ENCODE assay signal across 16 cellular contexts in genomic region chr1:107966550-107966949, GRCh38. TPM values are rescaled to one million over a fixed set of nuclear protein-coding genes. Genes with fewer than 3 reads are reported as not detected.
DNase-seq lines count a peak whose midpoint lies in the region; ATAC-seq and TF ChIP-seq lines count a peak whose summit lies in the region.
"Had no signal": no experiment of that assay in that cellular context is flagged by ENCODE, and none has a peak within 500 bp of the region (broad histone marks: within the 10 kb centered on the region; RNA-seq: fewer than 3 reads in every experiment).

No MANE protein-coding gene starts in this region.

- CTCF ChIA-PET in T-cell (lab: Charles Lee) = no interaction called here

- H3K79me2 ChIP-seq in osteoblast (ENCODE audit: insufficient read depth, low read length) = no peaks in the 10 kb centered on the region

- no peak for TF ChIP-seq CTCF in osteoblast (IDR thresholded peaks at IDR 0.05; ENCODE audit: extremely low read depth, low read depth, low read length)
- TF ChIP-seq CTCF in glutamatergic neuron (IDR thresholded peaks at IDR 0.05; ENCODE audit: partially characterized antibody, unreplicated experiment) = no peak

- no peaks in the 10 kb centered on the region for H3K36me3 ChIP-seq in osteoblast (ENCODE audit: insufficient read depth, low read length)

- DNase-seq in activated T-cell treated with anti-CD3 and anti-CD28 coated beads, Interleukin-2, amount 50 U/mL, for 4 hours = no peak
- DNase-seq in activated T-cell treated with anti-CD3 and anti-CD28 coated beads, Interleukin-2, amount 50 U/mL, for 24 hours = no peak
- DNase-seq in T-cell (no peak), osteoblast (ENCODE audit: insufficient read length, low spot score, missing footprints) (peak; percentile 55), glutamatergic neuron (no peak), NCI-H2227 treated with DMSO at 0.1 percent for 48 hours (lab: John Stamatoyannopoulos, UW) (no peak)
- DNase-seq in effector memory CD8-positive, alpha-beta T cell = no peak
- DNase-seq: activated effector memory CD4-positive, alpha-beta T cell treated with anti-CD3 and anti-CD28 coated beads, Interleukin-2, amount 50 U/mL, for 16 hours; NCI-H1417; NCI-H526 treated with DMSO at 0.1 percent for 48 hours; psoas muscle; stimulated activated CD4-positive, alpha-beta T cell treated with anti-CD3 and anti-CD28 coated beads, Interleukin-2, amount 100 ng/mL, for 48 hours; SW 1271 had no signal

- H3K9me3 Mint-ChIP-seq in activated T-cell treated with anti-CD3 and anti-CD28 coated beads, Interleukin-2, amount 50 U/mL, for 4 hours = no peaks in the 10 kb centered on the region
- no peaks in the 10 kb centered on the region for H3K9me3 Mint-ChIP-seq in activated T-cell treated with anti-CD3 and anti-CD28 coated beads, Interleukin-2, amount 50 U/mL, for 24 hours
- H3K9me3 Mint-ChIP-seq in T-cell = no peaks in the 10 kb centered on the region
- H3K9me3 Mint-ChIP-seq in effector memory CD8-positive, alpha-beta T cell = no peaks in the 10 kb centered on the region
- H3K9me3 Mint-ChIP-seq in glutamatergic neuron (ENCODE audit: unreplicated experiment) = peaks cover 12% of the 10 kb centered on the region

- H3K27me3 Mint-ChIP-seq in activated T-cell treated with anti-CD3 and anti-CD28 coated beads, Interleukin-2, amount 50 U/mL, for 4 hours (ENCODE audit: low read depth) = peaks cover 3% of the 10 kb centered on the region
- no peaks in the 10 kb centered on the region for H3K27me3 Mint-ChIP-seq in activated T-cell treated with anti-CD3 and anti-CD28 coated beads, Interleukin-2, amount 50 U/mL, for 24 hours
- H3K27me3 Mint-ChIP-seq in T-cell = no peaks in the 10 kb centered on the region
- H3K27me3 Mint-ChIP-seq in effector memory CD8-positive, alpha-beta T cell = no peaks in the 10 kb centered on the region
- H3K27me3 Mint-ChIP-seq in glutamatergic neuron (ENCODE audit: unreplicated experiment) = peaks cover 14% of the 10 kb centered on the region

- peak overlapping the region; percentile 48 for H3K4me3 Mint-ChIP-seq in activated T-cell treated with anti-CD3 and anti-CD28 coated beads, Interleukin-2, amount 50 U/mL, for 4 hours
- no peak overlapping the region for H3K4me3 Mint-ChIP-seq in activated T-cell treated with anti-CD3 and anti-CD28 coated beads, Interleukin-2, amount 50 U/mL, for 24 hours
- H3K4me3 Mint-ChIP-seq in T-cell (peak overlapping the region; percentile 38 to 91 (median 52)), glutamatergic neuron (ENCODE audit: unreplicated experiment) (no peak overlapping the region)
- H3K4me3 Mint-ChIP-seq in effector memory CD8-positive, alpha-beta T cell = peak overlapping the region; percentile 49 to 86

- no peaks in the 10 kb centered on the region for H3K9me3 ChIP-seq in osteoblast (ENCODE audit: low read depth, low read length)
- H3K9me3 ChIP-seq: psoas muscle had no signal

- no peak overlapping the region for H3K4me3 ChIP-seq in osteoblast (ENCODE audit: insufficient read depth, low read length)
- H3K4me3 ChIP-seq: lung had no signal

- POLR2A ChIA-PET in T-cell (lab: Charles Lee) = no interaction called here

- H3K36me3 Mint-ChIP-seq in activated T-cell treated with anti-CD3 and anti-CD28 coated beads, Interleukin-2, amount 50 U/mL, for 4 hours (ENCODE audit: insufficient read depth) = no peaks in the 10 kb centered on the region
- peaks cover 9% of the 10 kb centered on the region for H3K36me3 Mint-ChIP-seq in activated T-cell treated with anti-CD3 and anti-CD28 coated beads, Interleukin-2, amount 50 U/mL, for 24 hours (ENCODE audit: low read depth)
- H3K36me3 Mint-ChIP-seq in T-cell = no peaks in the 10 kb centered on the region
- peaks cover 25% of the 10 kb centered on the region for H3K36me3 Mint-ChIP-seq in effector memory CD8-positive, alpha-beta T cell (ENCODE audit: insufficient read depth)
- no peaks in the 10 kb centered on the region for H3K36me3 Mint-ChIP-seq in glutamatergic neuron (ENCODE audit: unreplicated experiment)

- no peak for ATAC-seq in activated T-cell treated with anti-CD3 and anti-CD28 coated beads, Interleukin-2, amount 50 U/mL, for 4 hours
- no peak for ATAC-seq in T-cell (replicated peaks in 1 of 4)
- no peak for ATAC-seq in effector memory CD8-positive, alpha-beta T cell (replicated peaks)
- ATAC-seq in GM21786 (IDR thresholded peaks at IDR 0.05; ENCODE audit: unreplicated experiment) = no peak
- ATAC-seq: psoas muscle had no signal

- no peak overlapping the region for H3K4me2 ChIP-seq in osteoblast (ENCODE audit: insufficient read depth, low read length)

- peaks cover 21% of the 10 kb centered on the region for H3K4me1 Mint-ChIP-seq in activated T-cell treated with anti-CD3 and anti-CD28 coated beads, Interleukin-2, amount 50 U/mL, for 4 hours (ENCODE audit: low read depth)
- H3K4me1 Mint-ChIP-seq in activated T-cell treated with anti-CD3 and anti-CD28 coated beads, Interleukin-2, amount 50 U/mL, for 24 hours (ENCODE audit: low read depth) = peaks cover 34% of the 10 kb centered on the region
- H3K4me1 Mint-ChIP-seq in T-cell (peaks cover 28 to 35% (median 34%) of the 10 kb centered on the region in 3 donors), glutamatergic neuron (ENCODE audit: low read depth, unreplicated experiment) (peaks cover 13% of the 10 kb centered on the region)
- peaks cover 14 to 34% of the 10 kb centered on the region in 2 donors for H3K4me1 Mint-ChIP-seq in effector memory CD8-positive, alpha-beta T cell (ENCODE audit: low read depth in 2 of 2)

- H4K20me1 ChIP-seq in osteoblast (ENCODE audit: insufficient read depth, low read length) = no peaks in the 10 kb centered on the region

- H3K4me1 ChIP-seq in osteoblast (ENCODE audit: insufficient read depth, low read length) = peaks cover 5% of the 10 kb centered on the region
- H3K4me1 ChIP-seq: psoas muscle had no signal

- H3K27ac Mint-ChIP-seq in activated T-cell treated with anti-CD3 and anti-CD28 coated beads, Interleukin-2, amount 50 U/mL, for 24 hours = no peak overlapping the region
- no peak overlapping the region for H3K27ac Mint-ChIP-seq in T-cell
- no peak overlapping the region for H3K27ac Mint-ChIP-seq in effector memory CD8-positive, alpha-beta T cell
- no peak overlapping the region for H3K27ac Mint-ChIP-seq in glutamatergic neuron (ENCODE audit: unreplicated experiment)

- H2AFZ ChIP-seq in osteoblast (ENCODE audit: low read length) = no peak overlapping the region

- H3K27me3 ChIP-seq in osteoblast (ENCODE audit: insufficient read depth, low read length) = peaks cover 30% of the 10 kb centered on the region

- H3K27ac ChIP-seq in osteoblast (ENCODE audit: low read depth, low read length) = no peak overlapping the region
- H3K27ac ChIP-seq: psoas muscle, VCaP had no signal

RNA-seq across cellular contexts. Expression of gene VAV3, which starts 1.6 kb away (rescaled TPM):
- 1 to 10 TPM; 5.4 to 8.8 (median 5.8) TPM for total RNA-seq in activated T-cell treated with anti-CD3 and anti-CD28 coated beads, Interleukin-2, amount 50 U/mL, for 4 hours
- total RNA-seq in T-cell = 10 to 100 TPM in 1 of 5 donors, 1 to 10 TPM in 4; 3.7 to 13.4 (median 4.6) TPM
- total RNA-seq in osteoblast = 0.59 and 0.72 TPM in 2 replicates
- 25.8 TPM for total RNA-seq in glutamatergic neuron (ENCODE audit: unreplicated experiment)

Comparison
In these comparisons a context has a peak if more than half of its experiments do, and no peak if none do; other contexts are left out.
1. H3K4me3 Mint-ChIP-seq: peak in activated T-cell treated with anti-CD3 and anti-CD28 coated beads, Interleukin-2, amount 50 U/mL, for 4 hours (single experiment), T-cell (3 of 3) and effector memory CD8-positive, alpha-beta T cell (2 of 2); none in activated T-cell treated with anti-CD3 and anti-CD28 coated beads, Interleukin-2, amount 50 U/mL, for 24 hours (single experiment) and glutamatergic neuron (single experiment).